14 cellular contexts compared by ENCODE assay signal in genomic region chr9:93683331-93684134, GRCh38.
DNase-seq lines count a peak whose midpoint lies in the region; ATAC-seq and TF ChIP-seq lines count a peak whose summit lies in the region.
"Had no signal": no experiment of that assay in that cellular context is flagged by ENCODE, and none has a peak within 500 bp of the region (broad histone marks: within the 10 kb centered on the region; RNA-seq: fewer than 3 reads in every experiment).

No MANE protein-coding gene starts in this region.

- H3K36me3 Mint-ChIP-seq in activated CD8-positive, alpha-beta memory T cell treated with anti-CD3 and anti-CD28 coated beads, Interleukin-2, amount 10 ng/mL, durations not matched to agents 7 days and 5 days: peaks cover 2% of the 10 kb centered on the region

- no peak overlapping the region for H3K4me3 Mint-ChIP-seq in activated CD8-positive, alpha-beta memory T cell treated with anti-CD3 and anti-CD28 coated beads, Interleukin-2, amount 10 ng/mL, durations not matched to agents 7 days and 5 days
- H3K4me3 Mint-ChIP-seq: activated T-helper 17 cell treated with anti-CD3 and anti-CD28 coated beads, Interleukin-2, amount 50 U/mL, for 72 hours had no signal

- no peak for ATAC-seq in activated CD8-positive, alpha-beta memory T cell treated with anti-CD3 and anti-CD28 coated beads, Interleukin-2, amount 10 ng/mL, durations not matched to agents 7 days and 5 days
- ATAC-seq: activated CD4-positive, CD25-positive, alpha-beta regulatory T cell treated with anti-CD3 and anti-CD28 coated beads, Interleukin-2, amount 50 U/mL, for 24 hours; activated T-helper 17 cell treated with anti-CD3 and anti-CD28 coated beads, Interleukin-2, amount 50 U/mL, for 72 hours; stimulated activated naive CD8-positive, alpha-beta T cell treated with anti-CD3 and anti-CD28 coated beads, Interleukin-15, Interleukin-2, amounts not matched to agents 100 U/mL and 50 U/mL, for 24 hours had no signal

- DNase-seq in activated CD8-positive, alpha-beta memory T cell treated with anti-CD3 and anti-CD28 coated beads, Interleukin-2, amount 10 ng/mL, durations not matched to agents 7 days and 5 days: peak; percentile 33
- no peak for DNase-seq in activated CD8-positive, alpha-beta memory T cell treated with anti-CD3 and anti-CD28 coated beads for 24 hours
- DNase-seq in Peyer's patch (peak in 2 of 3 donors; percentile 19 to 34), islet precursor cell (peak; percentile 52), spleen (peak; percentile 56), germinal center (ENCODE audit: low spot score) (no peak), middle frontal gyrus (ENCODE audit: extremely low spot score, low spot score) (no peak), foreskin fibroblast (no peak)
- DNase-seq: anterior cingulate cortex; NCI-H774; stimulated activated naive CD8-positive, alpha-beta T cell treated with anti-CD3 and anti-CD28 coated beads, Interleukin-15, Interleukin-2, amounts not matched to agents 100 U/mL and 50 U/mL, for 24 hours had no signal

- no peak overlapping the region for H3K4me3 ChIP-seq in Peyer's patch
- H3K4me3 ChIP-seq in spleen: no peak overlapping the region
- no peak overlapping the region for H3K4me3 ChIP-seq in foreskin fibroblast (ENCODE audit: low read depth in 1 of 2, low read length in 2 of 2)

- H3K36me3 ChIP-seq in Peyer's patch (no peaks in the 10 kb centered on the region), spleen (peaks cover 0 to 11% (median 0%) of the 10 kb centered on the region in 6 donors)

- TF ChIP-seq POLR2A in Peyer's patch (IDR thresholded peaks at IDR 0.05): no peak
- no peak for TF ChIP-seq POLR2A in spleen (IDR thresholded peaks at IDR 0.05)

- H3K4me1 Mint-ChIP-seq in activated CD8-positive, alpha-beta memory T cell treated with anti-CD3 and anti-CD28 coated beads, Interleukin-2, amount 10 ng/mL, durations not matched to agents 7 days and 5 days: no peaks in the 10 kb centered on the region
- H3K4me1 Mint-ChIP-seq: activated T-helper 17 cell treated with anti-CD3 and anti-CD28 coated beads, Interleukin-2, amount 50 U/mL, for 72 hours had no signal

- intact Hi-C loops in spleen (cut with DNase I; ENCODE audit: low total_unique reads): loop anchor here (5.0 kb wide), 1 partner anchor 279 kb away; no protein-coding TSS in a partner anchor

- H3K27ac ChIP-seq in Peyer's patch (no peak overlapping the region), spleen (no peak overlapping the region)

- CTCF ChIA-PET in activated CD8-positive, alpha-beta memory T cell treated with anti-CD3 and anti-CD28 coated beads, Interleukin-2, amount 10 ng/mL, durations not matched to agents 7 days and 5 days (lab: Charles Lee): interaction anchor here (1.5 to 2.8 kb wide), 2 partner anchors 275 to 279 kb away, joined by 4 to 34 read pairs; no protein-coding TSS in a partner anchor

- no peaks in the 10 kb centered on the region for H3K4me1 ChIP-seq in Peyer's patch
- H3K4me1 ChIP-seq in spleen: peaks cover 0 to 20% (median 2%) of the 10 kb centered on the region in 6 donors
- H3K4me1 ChIP-seq: Caco-2 had no signal

- peaks cover 0 to 4% (median 0%) of the 10 kb centered on the region in 4 donors for H3K9me3 ChIP-seq in Peyer's patch
- H3K9me3 ChIP-seq in spleen: peaks cover 0 to 14% (median 9%) of the 10 kb centered on the region in 8 donors
- H3K9me3 ChIP-seq: Caco-2 had no signal

- no peaks in the 10 kb centered on the region for H3K27me3 ChIP-seq in Peyer's patch
- peaks cover 0 to 10% (median 0%) of the 10 kb centered on the region in 7 donors for H3K27me3 ChIP-seq in spleen (replicated peaks in 1 of 7)

- TF ChIP-seq CTCF in Peyer's patch (IDR thresholded peaks at IDR 0.05) (no peak), spleen (IDR thresholded peaks at IDR 0.05 in 8 of 11, conservative IDR thresholded peaks at IDR 0.05 in 3 of 11) (no peak), foreskin fibroblast (IDR thresholded peaks at IDR 0.05; ENCODE audit: low read depth, low read length) (no peak)

- WGBS in spleen, 5 donors: 80 to 93% (median 89%) methylated on average over 10 of the region's 10 CpGs

- H3K27me3 Mint-ChIP-seq in activated CD8-positive, alpha-beta memory T cell treated with anti-CD3 and anti-CD28 coated beads, Interleukin-2, amount 10 ng/mL, durations not matched to agents 7 days and 5 days: no peaks in the 10 kb centered on the region

- H3K9me3 Mint-ChIP-seq in activated CD8-positive, alpha-beta memory T cell treated with anti-CD3 and anti-CD28 coated beads, Interleukin-2, amount 10 ng/mL, durations not matched to agents 7 days and 5 days (ENCODE audit: low read depth): peaks cover 2% of the 10 kb centered on the region

- H3K27ac Mint-ChIP-seq in activated CD8-positive, alpha-beta memory T cell treated with anti-CD3 and anti-CD28 coated beads, Interleukin-2, amount 10 ng/mL, durations not matched to agents 7 days and 5 days: no peak overlapping the region
- H3K27ac Mint-ChIP-seq: activated T-helper 17 cell treated with anti-CD3 and anti-CD28 coated beads, Interleukin-2, amount 50 U/mL, for 72 hours had no signal

Comparison
In these comparisons a context has a peak if more than half of its experiments do, and no peak if none do; other contexts are left out.
1. DNase-seq: peak in activated CD8-positive, alpha-beta memory T cell treated with anti-CD3 and anti-CD28 coated beads, Interleukin-2, amount 10 ng/mL, durations not matched to agents 7 days and 5 days (single experiment), Peyer's patch (2 of 3), islet precursor cell (single experiment) and spleen (single experiment); none in activated CD8-positive, alpha-beta memory T cell treated with anti-CD3 and anti-CD28 coated beads for 24 hours (single experiment), germinal center (single experiment), middle frontal gyrus (single experiment) and foreskin fibroblast (0 of 2).